Comparison of ENCODE assay signal across 16 cellular contexts in genomic region chr11:27861706-27862430, GRCh38.
DNase-seq lines count a peak whose midpoint lies in the region; ATAC-seq, FAIRE-seq and TF ChIP-seq lines count a peak whose summit lies in the region.
"Had no signal": no experiment of that assay in that cellular context is flagged by ENCODE, and none has a peak within 500 bp of the region (broad histone marks: within the 10 kb centered on the region; RNA-seq: fewer than 3 reads in every experiment).

No MANE protein-coding gene starts in this region.

- no peak for ATAC-seq in HG03469 (IDR thresholded peaks at IDR 0.05; ENCODE audit: unreplicated experiment)
- ATAC-seq in HG03280 (IDR thresholded peaks at IDR 0.05; ENCODE audit: unreplicated experiment): no peak
- ATAC-seq in GM18909 (IDR thresholded peaks at IDR 0.05; ENCODE audit: poor library complexity, unreplicated experiment): no peak
- ATAC-seq: activated CD8-positive, alpha-beta T cell treated with anti-CD3 and anti-CD28 coated beads for 36 hours; T-cell had no signal

- TF ChIP-seq CTCF in AG09309 (IDR thresholded peaks at IDR 0.05; ENCODE audit: control insufficient read depth, insufficient read depth, low read depth, low read length, missing control alignments) (no peak), bronchial epithelial cell (IDR thresholded peaks at IDR 0.05; ENCODE audit: insufficient read depth, low read length, severe bottlenecking) (no peak), kidney epithelial cell (IDR thresholded peaks at IDR 0.05; ENCODE audit: insufficient read depth, low read length, poor library complexity, severe bottlenecking) (no peak)

- no peak overlapping the region for H3K4me3 ChIP-seq in AG09309 (ENCODE audit: control insufficient read depth, low read depth, low read length)
- no peak overlapping the region for H3K4me3 ChIP-seq in bronchial epithelial cell (ENCODE audit: low read depth, low read length)
- H3K4me3 ChIP-seq in kidney epithelial cell (ENCODE audit: low read depth, low read length): no peak overlapping the region
- H3K4me3 ChIP-seq: pancreas, suprapubic skin had no signal

- H3K36me3 ChIP-seq in bronchial epithelial cell (ENCODE audit: control insufficient read depth, insufficient read depth, low read length) (no peaks in the 10 kb centered on the region), kidney epithelial cell (ENCODE audit: control insufficient read depth, insufficient read depth, low read length) (no peaks in the 10 kb centered on the region)
- H3K36me3 ChIP-seq: pancreas, suprapubic skin had no signal

- peaks cover 2% of the 10 kb centered on the region for H3K27me3 ChIP-seq in bronchial epithelial cell (ENCODE audit: control insufficient read depth, insufficient read depth, low read length)
- no peaks in the 10 kb centered on the region for H3K27me3 ChIP-seq in kidney epithelial cell (ENCODE audit: control insufficient read depth, insufficient read depth, low read length)
- H3K27me3 ChIP-seq: pancreas, suprapubic skin had no signal

- DNase-seq in AG09309 (ENCODE audit: low read depth) (peak; percentile 78), HTR-8/SVneo (ENCODE audit: insufficient read length, low spot score) (peak; percentile 40), bronchial epithelial cell (ENCODE audit: low read depth) (peak; percentile 88), kidney epithelial cell (ENCODE audit: low read depth) (peak; percentile 60), midbrain (lab: John Stamatoyannopoulos, UW) (no peak)
- DNase-seq: activated CD8-positive, alpha-beta T cell treated with anti-CD3 and anti-CD28 coated beads for 36 hours; activated naive CD8-positive, alpha-beta T cell treated with anti-CD3 and anti-CD28 coated beads, Interleukin-2, amount 10 ng/mL, durations not matched to agents 7 days and 5 days; CD4-positive, alpha-beta T cell; MV-4-11; NCI-H774; pancreas; T-cell had no signal

- no peak for FAIRE-seq in HTR-8/SVneo (lab: Jason Lieb, UNC)
- no peak for FAIRE-seq in bronchial epithelial cell (lab: Jason Lieb, UNC)
- FAIRE-seq: pancreas had no signal
